1 cellular context compared by ENCODE assay signal in genomic region chr14:105247715-105248367, GRCh38.
TF ChIP-seq lines count a peak whose summit lies in the region.

No MANE protein-coding gene starts in this region.

TF ChIP-seq in IMR-90, 13 proteins besides CTCF, POLR2A, EP300 and RAD21 (continued from another document):
- TF ChIP-seq CEBPB (IDR thresholded peaks at IDR 0.05; ENCODE audit: low read depth, low read length) (no peak), MXI1 (IDR thresholded peaks at IDR 0.05; ENCODE audit: borderline replicate concordance, low read depth, low read length) (no peak), ELK1 (IDR thresholded peaks at IDR 0.05; ENCODE audit: borderline replicate concordance, low read depth, low read length) (no peak)
